In the genomic region with DNA sequence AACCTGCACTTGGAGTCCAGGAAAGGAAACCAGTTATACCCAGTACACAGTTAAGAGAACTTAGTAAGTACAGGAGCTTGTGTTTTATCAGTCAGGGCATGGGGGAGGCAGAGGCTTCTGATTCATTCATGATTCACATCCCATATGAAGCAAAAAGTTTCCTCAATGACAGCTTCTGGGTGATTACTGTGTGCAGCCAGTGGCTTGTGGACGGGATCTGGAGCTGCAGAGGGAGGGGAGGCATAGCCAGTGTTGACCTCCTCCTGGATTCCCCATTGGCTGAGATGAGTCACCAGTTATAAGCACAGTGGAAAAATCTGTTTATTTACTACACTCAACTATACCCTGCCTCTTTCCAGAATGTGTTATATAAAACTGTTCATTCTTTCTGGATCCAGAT, we compare ENCODE assay signal across 9 cellular contexts. TPM values are rescaled to one million over a fixed set of nuclear protein-coding genes. Genes with fewer than 3 reads are reported as not detected.
DNase-seq lines count a peak whose midpoint lies in the region; ATAC-seq and TF ChIP-seq lines count a peak whose summit lies in the region.
"Had no signal": no experiment of that assay in that cellular context is flagged by ENCODE, and none has a peak within 500 bp of the region (broad histone marks: within the 10 kb centered on the region; RNA-seq: fewer than 3 reads in every experiment).

No MANE protein-coding gene starts in this region.

- peak overlapping the region; percentile 37 for H3K9ac ChIP-seq in mesenchymal stem cell (ENCODE audit: low read length)

- intact Hi-C loops in left colon (cut with DNase I, micrococcal nuclease), result no loop called here

- in situ Hi-C loops in GM13977 (cut with MboI; ENCODE audit: low pct_unique_long_range_greater_than_20kb, low sequenced_read_pairs, unreplicated experiment), result no loop called here

- no peak overlapping the region for H2BK12ac ChIP-seq in mesenchymal stem cell (ENCODE audit: low read length in 2 of 2)

- ATAC-seq in activated naive CD4-positive, alpha-beta T cell treated with anti-CD3 and anti-CD28 coated beads, Interleukin-2, amount 50 U/mL, for 72 hours, result peak; percentile 96 to 98
- ATAC-seq in HG03025 (IDR thresholded peaks at IDR 0.05; ENCODE audit: low FRiP score, unreplicated experiment), result no peak
- no peak for ATAC-seq in left colon
- ATAC-seq in GM21529 (IDR thresholded peaks at IDR 0.05; ENCODE audit: unreplicated experiment), result no peak

- H3K9me3 Mint-ChIP-seq in activated naive CD4-positive, alpha-beta T cell treated with anti-CD3 and anti-CD28 coated beads, Interleukin-2, amount 50 U/mL, for 72 hours, result peaks cover 0 to 3% of the 10 kb centered on the region in 2 donors

- no peak overlapping the region for H3K14ac ChIP-seq in mesenchymal stem cell (ENCODE audit: low read length in 2 of 2)

- no peak overlapping the region for H2BK15ac ChIP-seq in mesenchymal stem cell (ENCODE audit: low read depth, poor library complexity, severe bottlenecking)

- H3K36me3 ChIP-seq in mesenchymal stem cell (ENCODE audit: control insufficient read depth in 1 of 2, insufficient read depth in 2 of 2, low read depth in 1 of 2, low read length in 2 of 2), result peaks cover 0 to 8% of the 10 kb centered on the region in 2 experiments

- no peak overlapping the region for H2BK5ac ChIP-seq in mesenchymal stem cell (ENCODE audit: low read depth, low read length, poor library complexity, severe bottlenecking)

- no peak overlapping the region for H2AFZ ChIP-seq in mesenchymal stem cell (ENCODE audit: low read depth, low read length)

- WGBS in mesenchymal stem cell, result no CpG with 5 or more reads among the region's 1 CpG

- no peaks in the 10 kb centered on the region for H3K27me3 ChIP-seq in mesenchymal stem cell (ENCODE audit: control insufficient read depth in 1 of 2, insufficient read depth in 1 of 2, low read length in 2 of 2)

- peaks cover 16% of the 10 kb centered on the region for H3K79me1 ChIP-seq in mesenchymal stem cell (replicated peaks; ENCODE audit: low read length, poor library complexity, severe bottlenecking)

- peak overlapping the region; percentile 34 for H3K4me2 ChIP-seq in mesenchymal stem cell (ENCODE audit: low read length, poor library complexity, severe bottlenecking)

- H3K18ac ChIP-seq in mesenchymal stem cell (ENCODE audit: low read depth in 1 of 2, low read length in 2 of 2), result no peak overlapping the region

- H3K9me3 ChIP-seq in mesenchymal stem cell (ENCODE audit: control insufficient read depth, low read length), result no peaks in the 10 kb centered on the region

- peak overlapping the region; percentile 69 for H3K27ac ChIP-seq in mesenchymal stem cell (ENCODE audit: low read length, poor library complexity, severe bottlenecking)

- H4K8ac ChIP-seq in mesenchymal stem cell (ENCODE audit: low read length), result no peak overlapping the region

- POLR2A ChIA-PET in AG04449 (lab: Yijun Ruan, JAX), result interaction anchor here (0.6 to 1.1 kb wide), 4 partner anchors 18 to 255 kb away, joined by 3 to 4 read pairs (median 3); partner anchors contain the start of gene IL31RA

- peak overlapping the region; percentile 17 to 44 for H3K27ac Mint-ChIP-seq in activated naive CD4-positive, alpha-beta T cell treated with anti-CD3 and anti-CD28 coated beads, Interleukin-2, amount 50 U/mL, for 72 hours

- H3K4me3 ChIP-seq in AG04449 (ENCODE audit: low read depth, low read length) (no peak overlapping the region), mesenchymal stem cell (ENCODE audit: insufficient read depth in 1 of 2, low read depth in 1 of 2, low read length in 2 of 2) (no peak overlapping the region)

- no peak overlapping the region for H2BK120ac ChIP-seq in mesenchymal stem cell (ENCODE audit: low read depth, low read length)

- H3K4me1 ChIP-seq in mesenchymal stem cell (ENCODE audit: control insufficient read depth, insufficient read depth, low read depth, low read length), result peaks cover 2% of the 10 kb centered on the region

- H2AK5ac ChIP-seq in mesenchymal stem cell (ENCODE audit: low read length, severe bottlenecking), result no peak overlapping the region

- H3K23ac ChIP-seq in mesenchymal stem cell (ENCODE audit: low read length in 2 of 2), result no peak overlapping the region

- CTCF ChIA-PET in AG04449 (lab: Yijun Ruan, JAX), result interaction anchor here (1.5 kb wide), 1 partner anchor 14 kb away, joined by 4 read pairs; no protein-coding TSS in a partner anchor

- peak; percentile 91 for DNase-seq in AG04449 (ENCODE audit: low read depth, low spot score)
- peak; percentile 97 for DNase-seq in HS-5 (ENCODE audit: low read depth)
- DNase-seq in activated naive CD4-positive, alpha-beta T cell treated with anti-CD3 and anti-CD28 coated beads, Interleukin-2, amount 50 U/mL, for 72 hours (ENCODE audit: low spot score in 2 of 2), result peak; percentile 52 to 68
- peak; percentile 99 for DNase-seq in mesenchymal stem cell
- DNase-seq in left colon, result no peak
- no peak for DNase-seq in GM13977 (ENCODE audit: low spot score)
- DNase-seq: NCI-H2029 had no signal

- TF ChIP-seq CTCF in AG04449 (IDR thresholded peaks at IDR 0.05; ENCODE audit: insufficient read depth, low read length, missing control alignments) (no peak), GM13977 (IDR thresholded peaks at IDR 0.05; ENCODE audit: extremely low read depth, insufficient read depth, missing control alignments) (no peak)

- no peak overlapping the region for H4K91ac ChIP-seq in mesenchymal stem cell (ENCODE audit: low read length)

- no peaks in the 10 kb centered on the region for H3K36me3 Mint-ChIP-seq in activated naive CD4-positive, alpha-beta T cell treated with anti-CD3 and anti-CD28 coated beads, Interleukin-2, amount 50 U/mL, for 72 hours

- no peak overlapping the region for H3K4ac ChIP-seq in mesenchymal stem cell (ENCODE audit: low read depth in 1 of 2, low read length in 2 of 2)

RNA-seq across cellular contexts. Expression of gene IL31RA, which starts 17.7 kb away (rescaled TPM):
- under 1 TPM in 1 of 2 donors, not detected in 1; 0.89 TPM for total RNA-seq in activated naive CD4-positive, alpha-beta T cell treated with anti-CD3 and anti-CD28 coated beads, Interleukin-2, amount 50 U/mL, for 72 hours
- 16.3 TPM for polyA plus RNA-seq in mesenchymal stem cell (2013, experiment 1 of 2)
- polyA plus RNA-seq in mesenchymal stem cell (2013, experiment 2 of 2), result 16.9 TPM
- total RNA-seq in left colon, result not detected

Comparison
In these comparisons a context has a peak if more than half of its experiments do, and no peak if none do; other contexts are left out.
1. DNase-seq: peak in AG04449 (single experiment), HS-5 (single experiment), activated naive CD4-positive, alpha-beta T cell treated with anti-CD3 and anti-CD28 coated beads, Interleukin-2, amount 50 U/mL, for 72 hours (2 of 2) and mesenchymal stem cell (single experiment); none in left colon (0 of 2) and GM13977 (single experiment).
2. ATAC-seq: peak in activated naive CD4-positive, alpha-beta T cell treated with anti-CD3 and anti-CD28 coated beads, Interleukin-2, amount 50 U/mL, for 72 hours (2 of 2); none in HG03025 (single experiment), left colon (single experiment) and GM21529 (single experiment).